ENCODE assay signal across 7 cellular contexts in genomic region chr4:118556576-118556975, GRCh38.
A peak's percentile ranks its signal among the peaks of the same experiment; 100 is the strongest.
DNase-seq lines count a peak whose midpoint lies in the region; FAIRE-seq and TF ChIP-seq lines count a peak whose summit lies in the region.
"Not testable (repeated sequence)": the region's sequence is repeated elsewhere in the genome, so short reads cannot be mapped to it uniquely, and the experiment has no call there.

No MANE protein-coding gene starts in this region.

- H3K36me3 ChIP-seq in ACC112 (ENCODE audit: insufficient read depth, low read length); SJCRH30; mammary epithelial cell (ENCODE audit: insufficient read depth, low read length); mesenchymal stem cell (ENCODE audit: control insufficient read depth in 1 of 2, insufficient read depth in 2 of 2, low read depth in 1 of 2, low read length in 2 of 2): not testable (repeated sequence)

- intact Hi-C loops in mammary epithelial cell (cut with micrococcal nuclease), result not testable (repeated sequence)

- BruUV-seq in mammary epithelial cell (replicated peaks; lab: Mats Ljungman, UMichigan), result not testable (repeated sequence)

- peak; percentile 40 for FAIRE-seq in urothelium cell line (lab: Jason Lieb, UNC)

- not testable (repeated sequence) for H2AK5ac ChIP-seq in mesenchymal stem cell (ENCODE audit: low read length, severe bottlenecking)

- peak overlapping the region; percentile 80 for H4K8ac ChIP-seq in mesenchymal stem cell (ENCODE audit: low read length)

- 92% methylated on average over 7 of the region's 7 CpGs for WGBS in mammary epithelial cell (ENCODE audit: low coverage, missing lambda C conversion rate)
- WGBS in mesenchymal stem cell, result 94% methylated on average over 7 of the region's 7 CpGs

- H3K4ac ChIP-seq in mesenchymal stem cell (ENCODE audit: low read depth in 1 of 2, low read length in 2 of 2), result not testable (repeated sequence)

- peak overlapping the region in 1 of 2 experiments; percentile 66 for H3K18ac ChIP-seq in mesenchymal stem cell (ENCODE audit: low read depth in 1 of 2, low read length in 2 of 2)

- peak overlapping the region in 1 of 2 experiments; percentile 42 for H2BK12ac ChIP-seq in mesenchymal stem cell (ENCODE audit: low read length in 2 of 2)

- H4K20me1 ChIP-seq in mammary epithelial cell (ENCODE audit: insufficient read depth, low read length), result not testable (repeated sequence)

- H3K9me3 ChIP-seq in SJCRH30 (replicated peaks); mammary epithelial cell (replicated peaks; ENCODE audit: insufficient read depth, low read length); mesenchymal stem cell (ENCODE audit: control insufficient read depth, low read length): not testable (repeated sequence)

- not testable (repeated sequence) for H3K79me1 ChIP-seq in mesenchymal stem cell (replicated peaks; ENCODE audit: low read length, poor library complexity, severe bottlenecking)

- peak overlapping the region; percentile 62 for H3K4me2 ChIP-seq in mammary epithelial cell (ENCODE audit: insufficient read depth, low read depth, low read length)
- not testable (repeated sequence) for H3K4me2 ChIP-seq in mesenchymal stem cell (ENCODE audit: low read length, poor library complexity, severe bottlenecking)

- dilution Hi-C loops in mammary epithelial cell (cut with HindIII; ENCODE audit: low sequenced_read_pairs), result not testable (repeated sequence)

- H2BK15ac ChIP-seq in mesenchymal stem cell (ENCODE audit: low read depth, poor library complexity, severe bottlenecking), result not testable (repeated sequence)

- H3K23ac ChIP-seq in mesenchymal stem cell (ENCODE audit: low read length in 2 of 2), result not testable (repeated sequence)

- H3K79me2 ChIP-seq in ACC112 (ENCODE audit: control insufficient read depth, insufficient read depth, low read length, unreplicated experiment); mammary epithelial cell (ENCODE audit: insufficient read depth, low read length): not testable (repeated sequence)

- H2AFZ ChIP-seq in ACC112 (ENCODE audit: low read length, unreplicated experiment) (peak overlapping the region; percentile 50), mammary epithelial cell (ENCODE audit: low read depth, low read length) (peak overlapping the region; percentile 39)
- H2AFZ ChIP-seq in mesenchymal stem cell (ENCODE audit: low read depth, low read length), result not testable (repeated sequence)

- not testable (repeated sequence) for H2BK120ac ChIP-seq in mesenchymal stem cell (ENCODE audit: low read depth, low read length)

- not testable (repeated sequence) for TF ChIP-seq CTCF in HL-60 (IDR thresholded peaks at IDR 0.05; ENCODE audit: insufficient read depth, low read length); mammary epithelial cell (conservative IDR thresholded peaks at IDR 0.05 in 1 of 2, IDR thresholded peaks at IDR 0.05 in 1 of 2; ENCODE audit: extremely low read depth in 1 of 2, insufficient read depth in 1 of 2, low read depth in 1 of 2, low read length in 2 of 2)

- peak; percentile 3 for DNase-seq in GF-D8 (lab: John Stamatoyannopoulos, UW)
- DNase-seq in HL-60 (ENCODE audit: low read depth in 1 of 2, low spot score in 1 of 2), result peak in 1 of 2 experiments; percentile 14
- not testable (repeated sequence) for DNase-seq in SJCRH30; mammary epithelial cell; mesenchymal stem cell; urothelium cell line (ENCODE audit: low spot score)

- in situ Hi-C loops in mammary epithelial cell (cut with MboI; ENCODE audit: low sequenced_read_pairs in 2 of 2), result not testable (repeated sequence)

- H3K27ac ChIP-seq in ACC112 (ENCODE audit: low read depth, low read length); mammary epithelial cell (ENCODE audit: insufficient read depth, low read depth, low read length); mesenchymal stem cell (ENCODE audit: low read length, poor library complexity, severe bottlenecking): not testable (repeated sequence)
- H3K27ac ChIP-seq in HL-60 (replicated peaks) (peak overlapping the region; percentile 51), SJCRH30 (peak overlapping the region; percentile 22; the same call in 1 of the 2 replicates)

- not testable (repeated sequence) for H2BK5ac ChIP-seq in mesenchymal stem cell (ENCODE audit: low read depth, low read length, poor library complexity, severe bottlenecking)

- H4K91ac ChIP-seq in mesenchymal stem cell (ENCODE audit: low read length), result not testable (repeated sequence)

- CTCF ChIA-PET in mammary epithelial cell (lab: Charles Lee; ENCODE audit: low non-redundant PET), result not testable (repeated sequence)

- not testable (repeated sequence) for H3K4me1 ChIP-seq in ACC112 (ENCODE audit: control insufficient read depth, insufficient read depth, low read length, unreplicated experiment); SJCRH30; mammary epithelial cell (ENCODE audit: insufficient read depth, low read length); mesenchymal stem cell (ENCODE audit: control insufficient read depth, insufficient read depth, low read depth, low read length)

- not testable (repeated sequence) for H3K9ac ChIP-seq in mammary epithelial cell (ENCODE audit: insufficient read depth, low read length); mesenchymal stem cell (ENCODE audit: low read length)

- H3K4me3 ChIP-seq in ACC112 (ENCODE audit: low read depth, low read length); HL-60 (replicated peaks; ENCODE audit: insufficient read depth, low read length); mammary epithelial cell (replicated peaks in 1 of 3; ENCODE audit: insufficient read depth in 1 of 3, low read depth in 2 of 3, low read length in 3 of 3); mesenchymal stem cell (ENCODE audit: insufficient read depth in 1 of 2, low read depth in 1 of 2, low read length in 2 of 2): not testable (repeated sequence)
- peak overlapping the region; percentile 28 for H3K4me3 ChIP-seq in SJCRH30

- peak overlapping the region in 1 of 2 experiments; percentile 15 for H3K14ac ChIP-seq in mesenchymal stem cell (ENCODE audit: low read length in 2 of 2)

- not testable (repeated sequence) for H3K27me3 ChIP-seq in ACC112 (ENCODE audit: insufficient read depth, low read length); HL-60 (ENCODE audit: insufficient read depth, poor library complexity, severe bottlenecking); SJCRH30; mammary epithelial cell (ENCODE audit: insufficient read depth, low read length); mesenchymal stem cell (ENCODE audit: control insufficient read depth in 1 of 2, insufficient read depth in 1 of 2, low read length in 2 of 2)
